1 cellular context compared by ENCODE assay signal in the genomic region with DNA sequence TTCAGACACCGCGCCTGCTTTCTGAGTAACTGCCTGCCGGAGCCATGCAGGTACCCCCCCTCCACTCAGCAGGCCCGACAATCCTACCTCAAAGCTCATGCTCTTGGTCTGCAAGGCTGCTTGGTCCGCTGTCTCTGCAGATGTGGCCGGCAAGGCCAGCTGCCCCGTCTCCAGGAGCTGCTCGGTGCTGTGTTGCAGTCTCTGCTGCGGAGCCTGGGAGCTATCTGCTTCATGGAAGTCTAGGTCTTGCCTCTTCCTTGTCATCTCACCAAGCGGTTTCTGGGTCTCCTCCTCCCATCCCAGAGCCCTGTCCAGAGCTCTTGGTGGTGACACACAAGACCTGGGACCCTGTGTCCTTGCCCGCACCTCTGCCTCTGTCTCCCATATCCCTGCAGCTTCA.
TF ChIP-seq lines count a peak whose summit lies in the region.

No MANE protein-coding gene starts in this region.

TF ChIP-seq in HCT116, 20 proteins besides CTCF, POLR2A, EP300 and RAD21 (continued from another document):
- TF ChIP-seq, protein P1, sequence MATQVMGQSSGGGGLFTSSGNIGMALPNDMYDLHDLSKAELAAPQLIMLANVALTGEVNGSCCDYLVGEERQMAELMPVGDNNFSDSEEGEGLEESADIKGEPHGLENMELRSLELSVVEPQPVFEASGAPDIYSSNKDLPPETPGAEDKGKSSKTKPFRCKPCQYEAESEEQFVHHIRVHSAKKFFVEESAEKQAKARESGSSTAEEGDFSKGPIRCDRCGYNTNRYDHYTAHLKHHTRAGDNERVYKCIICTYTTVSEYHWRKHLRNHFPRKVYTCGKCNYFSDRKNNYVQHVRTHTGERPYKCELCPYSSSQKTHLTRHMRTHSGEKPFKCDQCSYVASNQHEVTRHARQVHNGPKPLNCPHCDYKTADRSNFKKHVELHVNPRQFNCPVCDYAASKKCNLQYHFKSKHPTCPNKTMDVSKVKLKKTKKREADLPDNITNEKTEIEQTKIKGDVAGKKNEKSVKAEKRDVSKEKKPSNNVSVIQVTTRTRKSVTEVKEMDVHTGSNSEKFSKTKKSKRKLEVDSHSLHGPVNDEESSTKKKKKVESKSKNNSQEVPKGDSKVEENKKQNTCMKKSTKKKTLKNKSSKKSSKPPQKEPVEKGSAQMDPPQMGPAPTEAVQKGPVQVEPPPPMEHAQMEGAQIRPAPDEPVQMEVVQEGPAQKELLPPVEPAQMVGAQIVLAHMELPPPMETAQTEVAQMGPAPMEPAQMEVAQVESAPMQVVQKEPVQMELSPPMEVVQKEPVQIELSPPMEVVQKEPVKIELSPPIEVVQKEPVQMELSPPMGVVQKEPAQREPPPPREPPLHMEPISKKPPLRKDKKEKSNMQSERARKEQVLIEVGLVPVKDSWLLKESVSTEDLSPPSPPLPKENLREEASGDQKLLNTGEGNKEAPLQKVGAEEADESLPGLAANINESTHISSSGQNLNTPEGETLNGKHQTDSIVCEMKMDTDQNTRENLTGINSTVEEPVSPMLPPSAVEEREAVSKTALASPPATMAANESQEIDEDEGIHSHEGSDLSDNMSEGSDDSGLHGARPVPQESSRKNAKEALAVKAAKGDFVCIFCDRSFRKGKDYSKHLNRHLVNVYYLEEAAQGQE (IDR thresholded peaks at IDR 0.05; ENCODE audit: low read depth): no peak
- TF ChIP-seq EZH2phosphoT487 (IDR thresholded peaks at IDR 0.05; ENCODE audit: borderline replicate concordance) (no peak), SIN3A (IDR thresholded peaks at IDR 0.05; ENCODE audit: low read depth) (no peak), EGR1 (IDR thresholded peaks at IDR 0.05; ENCODE audit: low read depth) (no peak), ZNF274 (IDR thresholded peaks at IDR 0.05; ENCODE audit: low read depth, low read length) (no peak), CEBPB (IDR thresholded peaks at IDR 0.05; ENCODE audit: low read depth) (no peak), ELF1 (IDR thresholded peaks at IDR 0.05; ENCODE audit: borderline replicate concordance, low read depth) (no peak), CBX3 (IDR thresholded peaks at IDR 0.05; ENCODE audit: low read depth) (no peak), EZH2 (IDR thresholded peaks at IDR 0.05) (no peak), JUND (IDR thresholded peaks at IDR 0.05) (no peak), SP1 (IDR thresholded peaks at IDR 0.05; ENCODE audit: low read depth) (no peak), SRF (IDR thresholded peaks at IDR 0.05; ENCODE audit: low read depth) (no peak), FOSL1 (IDR thresholded peaks at IDR 0.05; ENCODE audit: low read depth) (no peak)
- TF ChIP-seq, protein P2, sequence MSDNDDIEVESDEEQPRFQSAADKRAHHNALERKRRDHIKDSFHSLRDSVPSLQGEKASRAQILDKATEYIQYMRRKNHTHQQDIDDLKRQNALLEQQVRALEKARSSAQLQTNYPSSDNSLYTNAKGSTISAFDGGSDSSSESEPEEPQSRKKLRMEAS (IDR thresholded peaks at IDR 0.05): no peak
- TF ChIP-seq, protein P3, sequence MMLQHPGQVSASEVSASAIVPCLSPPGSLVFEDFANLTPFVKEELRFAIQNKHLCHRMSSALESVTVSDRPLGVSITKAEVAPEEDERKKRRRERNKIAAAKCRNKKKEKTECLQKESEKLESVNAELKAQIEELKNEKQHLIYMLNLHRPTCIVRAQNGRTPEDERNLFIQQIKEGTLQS (IDR thresholded peaks at IDR 0.05): no peak
TF ChIP-seq in HCT116: peak in this region for 0.
